ENCODE assay signal across 8 cellular contexts in genomic region chr5:18744990-18745590, GRCh38.
A peak's percentile ranks its signal among the peaks of the same experiment; 100 is the strongest.
DNase-seq lines count a peak whose midpoint lies in the region; ATAC-seq, FAIRE-seq and TF ChIP-seq lines count a peak whose summit lies in the region.

No MANE protein-coding gene starts in this region.

- no peak for FAIRE-seq in urothelium cell line (lab: Jason Lieb, UNC)

- no peak for TF ChIP-seq CTCF in 22Rv1 (IDR thresholded peaks at IDR 0.05)

- DNase-seq in RPMI8226 (peak; percentile 67), urothelium cell line (ENCODE audit: low spot score) (peak; percentile 6), nucleus accumbens (lab: John Stamatoyannopoulos, UW) (no peak), germinal center (ENCODE audit: low spot score) (no peak)
- peak; percentile 19 to 27 (median 23) for DNase-seq in effector memory CD8-positive, alpha-beta T cell

- peak overlapping the region; percentile 95 to 98 for H3K27ac Mint-ChIP-seq in effector memory CD8-positive, alpha-beta T cell

- H3K9me3 Mint-ChIP-seq in effector memory CD8-positive, alpha-beta T cell, result peaks cover 0 to 1% of the 10 kb centered on the region in 2 donors

- peak overlapping the region; percentile 91 to 94 for H3K4me3 Mint-ChIP-seq in effector memory CD8-positive, alpha-beta T cell

- ATAC-seq in GM18870 (IDR thresholded peaks at IDR 0.05; ENCODE audit: unreplicated experiment), result peak; percentile 32
- ATAC-seq in HG03139 (IDR thresholded peaks at IDR 0.05; ENCODE audit: unreplicated experiment), result peak; percentile 29
- ATAC-seq in effector memory CD8-positive, alpha-beta T cell (replicated peaks), result peak; percentile 44

- peaks cover 39 to 46% of the 10 kb centered on the region in 2 donors for H3K4me1 Mint-ChIP-seq in effector memory CD8-positive, alpha-beta T cell (ENCODE audit: low read depth in 2 of 2)

- no peaks in the 10 kb centered on the region for H3K27me3 Mint-ChIP-seq in effector memory CD8-positive, alpha-beta T cell

- H3K27ac ChIP-seq in 22Rv1, result peak overlapping the region; percentile 63

- peaks cover 16% of the 10 kb centered on the region for H3K36me3 Mint-ChIP-seq in effector memory CD8-positive, alpha-beta T cell (ENCODE audit: insufficient read depth)

Comparison
In these comparisons a context has a peak if more than half of its experiments do, and no peak if none do; other contexts are left out.
1. DNase-seq: peak in RPMI8226 (single experiment), effector memory CD8-positive, alpha-beta T cell (3 of 3) and urothelium cell line (single experiment); none in nucleus accumbens (0 of 56) and germinal center (single experiment).
2. Peak in every context shown above with its lines, with median percentiles within 50 percentile points of each other: ATAC-seq.